Comparison of ENCODE assay signal across 1 cellular context in the genomic region with DNA sequence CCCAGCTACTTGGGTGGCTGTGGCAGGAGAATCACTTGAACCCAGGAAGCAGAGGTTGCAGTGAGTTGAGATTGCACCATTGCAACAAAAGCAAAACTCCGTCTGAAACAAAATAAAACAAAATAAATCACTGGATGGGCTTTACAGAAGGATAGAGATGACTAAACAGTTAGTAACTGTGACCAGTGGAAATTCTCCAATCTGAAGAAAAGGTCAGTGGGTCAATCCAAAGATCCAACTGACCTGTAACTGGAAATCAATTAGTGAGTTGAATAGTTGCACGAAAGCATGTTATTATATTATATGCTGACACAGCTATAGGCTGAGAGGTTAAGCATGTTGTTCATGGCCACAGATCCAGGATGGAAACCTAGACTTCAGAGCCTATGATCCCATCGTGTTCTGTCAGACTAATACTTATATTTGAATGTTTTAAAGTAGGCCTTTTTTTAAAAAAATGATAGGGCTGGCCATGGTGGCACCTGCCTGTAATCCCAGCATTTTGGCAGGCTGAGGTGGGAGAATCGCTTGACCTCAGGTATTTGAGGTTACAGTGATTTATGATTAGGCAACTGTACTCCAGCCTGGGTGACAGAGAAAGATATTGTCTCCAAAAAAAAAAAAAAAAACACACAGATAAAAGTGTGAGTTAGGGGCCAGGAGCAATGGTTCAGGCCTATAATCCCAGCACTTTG.
TF ChIP-seq lines count a peak whose summit lies in the region.

No MANE protein-coding gene starts in this region.

TF ChIP-seq in A549, 52 proteins besides CTCF, POLR2A, EP300 and RAD21:
- no peak for TF ChIP-seq TFCP2L1 (CRISPR knock-in tag; IDR thresholded peaks at IDR 0.05)
- TF ChIP-seq, protein P1, sequence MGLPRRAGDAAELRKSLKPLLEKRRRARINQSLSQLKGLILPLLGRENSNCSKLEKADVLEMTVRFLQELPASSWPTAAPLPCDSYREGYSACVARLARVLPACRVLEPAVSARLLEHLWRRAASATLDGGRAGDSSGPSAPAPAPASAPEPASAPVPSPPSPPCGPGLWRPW (IDR thresholded peaks at IDR 0.05), result no peak
- no peak for TF ChIP-seq GATA3 (IDR thresholded peaks at IDR 0.05; ENCODE audit: borderline replicate concordance)
- TF ChIP-seq TP53 (CRISPR knock-in tag; IDR thresholded peaks at IDR 0.05), result no peak
- peak; percentile 95 for TF ChIP-seq MAFK (IDR thresholded peaks at IDR 0.05; ENCODE audit: partially characterized antibody)
